Comparison of ENCODE assay signal across 3 cellular contexts in genomic region chr12:97324471-97324870, GRCh38.
TF ChIP-seq lines count a peak whose summit lies in the region.

No MANE protein-coding gene starts in this region.

TF ChIP-seq in GM23338, 12 proteins besides CTCF, POLR2A, EP300 and RAD21:
- TF ChIP-seq ETS1 (IDR thresholded peaks at IDR 0.05), result no peak

TF ChIP-seq in H1, 55 proteins besides CTCF, POLR2A, EP300 and RAD21:
- TF ChIP-seq BACH1 (IDR thresholded peaks at IDR 0.05; ENCODE audit: low read length), result no peak
- no peak for TF ChIP-seq KDM5A (IDR thresholded peaks at IDR 0.05; ENCODE audit: low read length)
- TF ChIP-seq KDM1A (IDR thresholded peaks at IDR 0.05; ENCODE audit: borderline replicate concordance, low read length), result no peak
- TF ChIP-seq GABPA (IDR thresholded peaks at IDR 0.05; ENCODE audit: borderline replicate concordance, insufficient read depth, low read length), result no peak
- TF ChIP-seq HDAC2 (IDR thresholded peaks at IDR 0.05; ENCODE audit: borderline replicate concordance in 1 of 2, low read depth in 2 of 2, low read length in 2 of 2), result no peak
- TF ChIP-seq RBBP5 (IDR thresholded peaks at IDR 0.05; ENCODE audit: borderline replicate concordance, low read depth, low read length), result no peak
- no peak for TF ChIP-seq KDM4A (IDR thresholded peaks at IDR 0.05; ENCODE audit: low read depth, low read length, severe bottlenecking)
- TF ChIP-seq GTF2F1 (IDR thresholded peaks at IDR 0.05; ENCODE audit: borderline replicate concordance, low read depth, low read length), result no peak
- no peak for TF ChIP-seq SP4 (IDR thresholded peaks at IDR 0.05; ENCODE audit: low read length)
- no peak for TF ChIP-seq CHD1 (IDR thresholded peaks at IDR 0.05; ENCODE audit: low read depth, low read length)
- TF ChIP-seq MAX (IDR thresholded peaks at IDR 0.05), result no peak
- no peak for TF ChIP-seq CBX5 (IDR thresholded peaks at IDR 0.05; ENCODE audit: low read depth, low read length)
- TF ChIP-seq SUZ12 (IDR thresholded peaks at IDR 0.05; ENCODE audit: low read length), result no peak
- no peak for TF ChIP-seq NRF1 (IDR thresholded peaks at IDR 0.05; ENCODE audit: low read depth, low read length)
- no peak for TF ChIP-seq JUN (IDR thresholded peaks at IDR 0.05; ENCODE audit: low read depth, low read length)
- TF ChIP-seq SIN3A (conservative IDR thresholded peaks at IDR 0.05 in 1 of 2, IDR thresholded peaks at IDR 0.05 in 1 of 2; ENCODE audit: low read depth in 1 of 2, low read length in 2 of 2), result no peak
- TF ChIP-seq TAF1 (IDR thresholded peaks at IDR 0.05; ENCODE audit: low read depth, low read length), result no peak
TF ChIP-seq in H1: peak in this region for 0.

TF ChIP-seq in SK-N-SH treated with all-trans-retinoic acid at 6 μM for 48 hours, 23 proteins besides CTCF, POLR2A, EP300 and RAD21:
- no peak for TF ChIP-seq TOX (CRISPR knock-in tag; IDR thresholded peaks at IDR 0.05; ENCODE audit: borderline replicate concordance)
- TF ChIP-seq ZC3H10 (CRISPR knock-in tag; IDR thresholded peaks at IDR 0.05), result no peak
- no peak for TF ChIP-seq ZFP3 (CRISPR knock-in tag; IDR thresholded peaks at IDR 0.05)
- TF ChIP-seq OSR1 (CRISPR knock-in tag; IDR thresholded peaks at IDR 0.05), result no peak
- no peak for TF ChIP-seq PPARA (CRISPR knock-in tag; IDR thresholded peaks at IDR 0.05; ENCODE audit: borderline replicate concordance)
- TF ChIP-seq ZNF8 (CRISPR knock-in tag; IDR thresholded peaks at IDR 0.05), result no peak
- TF ChIP-seq CSRNP3 (CRISPR knock-in tag; IDR thresholded peaks at IDR 0.05), result no peak
- no peak for TF ChIP-seq TCF4 (CRISPR knock-in tag; IDR thresholded peaks at IDR 0.05; ENCODE audit: borderline replicate concordance)
- TF ChIP-seq ZNF70 (CRISPR knock-in tag; IDR thresholded peaks at IDR 0.05), result no peak
- no peak for TF ChIP-seq CREB5 (CRISPR knock-in tag; IDR thresholded peaks at IDR 0.05; ENCODE audit: low read depth)
- no peak for TF ChIP-seq POU6F1 (CRISPR knock-in tag; IDR thresholded peaks at IDR 0.05; ENCODE audit: borderline replicate concordance, low read depth)
- no peak for TF ChIP-seq ZFP30 (CRISPR knock-in tag; IDR thresholded peaks at IDR 0.05)
- no peak for TF ChIP-seq ZNF565 (CRISPR knock-in tag; conservative IDR thresholded peaks at IDR 0.05; ENCODE audit: low read depth)
- no peak for TF ChIP-seq SNAI2 (CRISPR knock-in tag; IDR thresholded peaks at IDR 0.05)
- TF ChIP-seq GLIS3 (CRISPR knock-in tag; IDR thresholded peaks at IDR 0.05), result no peak
- no peak for TF ChIP-seq CSDC2 (CRISPR knock-in tag; IDR thresholded peaks at IDR 0.05)
- no peak for TF ChIP-seq ISL1 (CRISPR knock-in tag; IDR thresholded peaks at IDR 0.05)
